In the genomic region with DNA sequence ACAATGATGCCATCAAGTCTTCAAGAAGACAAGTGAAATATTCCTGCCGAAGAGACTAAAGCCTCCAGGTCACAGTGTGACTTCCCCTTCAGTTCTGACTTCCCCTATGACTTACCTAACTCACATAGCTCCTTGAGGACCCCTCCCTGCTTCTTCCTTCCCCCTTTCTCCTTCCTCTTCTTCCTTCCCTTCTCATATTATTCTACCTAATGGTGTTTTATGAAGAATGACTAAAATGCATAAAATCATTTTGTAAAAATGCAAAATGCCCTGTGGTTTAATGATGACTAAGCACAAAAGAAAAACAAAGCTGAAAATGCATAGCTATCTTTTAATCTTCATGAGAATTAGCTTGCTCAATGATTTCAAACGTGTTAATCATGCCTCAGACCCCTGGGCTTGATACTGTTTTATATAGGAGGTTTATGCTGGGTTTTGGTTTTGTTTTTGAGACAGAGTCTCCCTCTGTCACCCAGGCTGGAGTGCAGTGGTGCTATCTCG, we compare ENCODE assay signal across 12 cellular contexts. TPM values are rescaled to one million over a fixed set of nuclear protein-coding genes. Genes with fewer than 3 reads are reported as not detected.
DNase-seq lines count a peak whose midpoint lies in the region; FAIRE-seq and TF ChIP-seq lines count a peak whose summit lies in the region.
"Had no signal": no experiment of that assay in that cellular context is flagged by ENCODE, and none has a peak within 500 bp of the region (broad histone marks: within the 10 kb centered on the region; RNA-seq: fewer than 3 reads in every experiment).

No MANE protein-coding gene starts in this region.

- WGBS in mesenchymal stem cell, result 37% methylated on average over 3 of the region's 3 CpGs
- 56% methylated on average over 3 of the region's 3 CpGs for WGBS in testis, 2 donors

- no peak overlapping the region for H3K18ac ChIP-seq in mesenchymal stem cell (ENCODE audit: low read depth in 1 of 2, low read length in 2 of 2)

- no peak overlapping the region for H3K23ac ChIP-seq in mesenchymal stem cell (ENCODE audit: low read length in 2 of 2)

- H3K4me3 ChIP-seq in bronchial epithelial cell (ENCODE audit: low read depth, low read length) (no peak overlapping the region), mesenchymal stem cell (ENCODE audit: insufficient read depth in 1 of 2, low read depth in 1 of 2, low read length in 2 of 2) (no peak overlapping the region), testis (no peak overlapping the region)

- H3K9me3 Mint-ChIP-seq in CD14-positive monocyte, result peaks cover 8 to 23% (median 19%) of the 10 kb centered on the region in 7 donors

- H4K91ac ChIP-seq in mesenchymal stem cell (ENCODE audit: low read length), result no peak overlapping the region

- no peak overlapping the region for H3K14ac ChIP-seq in mesenchymal stem cell (ENCODE audit: low read length in 2 of 2)

- H3K9me3 ChIP-seq in mesenchymal stem cell (ENCODE audit: control insufficient read depth, low read length) (peaks cover 9% of the 10 kb centered on the region), testis (no peaks in the 10 kb centered on the region)

- peak overlapping the region; percentile 67 for H2BK5ac ChIP-seq in mesenchymal stem cell (ENCODE audit: low read depth, low read length, poor library complexity, severe bottlenecking)

- H3K4me3 Mint-ChIP-seq in CD14-positive monocyte, result peak overlapping the region in 1 of 2 donors; percentile 28
- H3K4me3 Mint-ChIP-seq: activated T-helper 1 cell treated with anti-CD3 and anti-CD28 coated beads, Interleukin-12 subunit alpha, Interleukin-12 subunit beta, Interleukin-2, Interleukin-4 antibody, amounts not matched to agents 30 ng/mL and 10 ng/mL and 1 ng/mL, durations not matched to agents 14 hours and 24 hours and 36 hours; nephron progenitor cell had no signal

- no peak overlapping the region for H4K8ac ChIP-seq in mesenchymal stem cell (ENCODE audit: low read length)

- no peak overlapping the region for H2BK120ac ChIP-seq in mesenchymal stem cell (ENCODE audit: low read depth, low read length)

- TF ChIP-seq POLR2A in testis (IDR thresholded peaks at IDR 0.05), result no peak

- H3K4me2 ChIP-seq in mesenchymal stem cell (ENCODE audit: low read length, poor library complexity, severe bottlenecking), result no peak overlapping the region

- H2BK15ac ChIP-seq in mesenchymal stem cell (ENCODE audit: low read depth, poor library complexity, severe bottlenecking), result no peak overlapping the region

- H2AK5ac ChIP-seq in mesenchymal stem cell (ENCODE audit: low read length, severe bottlenecking), result peak overlapping the region; percentile 49

- H3K79me1 ChIP-seq in mesenchymal stem cell (replicated peaks; ENCODE audit: low read length, poor library complexity, severe bottlenecking), result no peaks in the 10 kb centered on the region

- H3K27me3 Mint-ChIP-seq in CD14-positive monocyte (ENCODE audit: low read depth in 3 of 3), result no peaks in the 10 kb centered on the region

- H3K36me3 ChIP-seq in bronchial epithelial cell (ENCODE audit: control insufficient read depth, insufficient read depth, low read length), result no peaks in the 10 kb centered on the region
- no peaks in the 10 kb centered on the region for H3K36me3 ChIP-seq in mesenchymal stem cell (ENCODE audit: control insufficient read depth in 1 of 2, insufficient read depth in 2 of 2, low read depth in 1 of 2, low read length in 2 of 2)
- no peaks in the 10 kb centered on the region for H3K36me3 ChIP-seq in testis (ENCODE audit: low read depth, missing control alignments)

- no peak overlapping the region for H2BK12ac ChIP-seq in mesenchymal stem cell (ENCODE audit: low read length in 2 of 2)

- H3K9ac ChIP-seq in mesenchymal stem cell (ENCODE audit: low read length), result peak overlapping the region; percentile 23

- TF ChIP-seq CTCF in CD14-positive monocyte (IDR thresholded peaks at IDR 0.05) (no peak), bronchial epithelial cell (IDR thresholded peaks at IDR 0.05; ENCODE audit: insufficient read depth, low read length, severe bottlenecking) (no peak), testis (IDR thresholded peaks at IDR 0.05) (no peak)

- peaks cover 7% of the 10 kb centered on the region for H3K4me1 ChIP-seq in mesenchymal stem cell (ENCODE audit: control insufficient read depth, insufficient read depth, low read depth, low read length)
- peaks cover 3% of the 10 kb centered on the region for H3K4me1 ChIP-seq in testis

- H3K4me1 Mint-ChIP-seq in CD14-positive monocyte, result peaks cover 66% of the 10 kb centered on the region

- peak overlapping the region; percentile 85 for H3K27ac ChIP-seq in mesenchymal stem cell (ENCODE audit: low read length, poor library complexity, severe bottlenecking)
- no peak overlapping the region for H3K27ac ChIP-seq in testis

- H2AFZ ChIP-seq in mesenchymal stem cell (ENCODE audit: low read depth, low read length), result no peak overlapping the region

- peaks cover 7 to 14% of the 10 kb centered on the region in 2 donors for H3K36me3 Mint-ChIP-seq in CD14-positive monocyte

- no peaks in the 10 kb centered on the region for H3K27me3 ChIP-seq in bronchial epithelial cell (ENCODE audit: control insufficient read depth, insufficient read depth, low read length)
- no peaks in the 10 kb centered on the region for H3K27me3 ChIP-seq in mesenchymal stem cell (ENCODE audit: control insufficient read depth in 1 of 2, insufficient read depth in 1 of 2, low read length in 2 of 2)
- H3K27me3 ChIP-seq in testis, result no peaks in the 10 kb centered on the region

- intact Hi-C loops in CD14-positive monocyte (cut with micrococcal nuclease) (loop anchor here in 1 of 2 donors (10.0 kb wide), 2 partner anchors 46 to 54 kb away; no protein-coding TSS in a partner anchor), testis (cut with DNase I; ENCODE audit: low total_unique reads) (no loop called here), posterior cingulate gyrus (cut with DNase I) (no loop called here)

- no peak overlapping the region for H3K4ac ChIP-seq in mesenchymal stem cell (ENCODE audit: low read depth in 1 of 2, low read length in 2 of 2)

- DNase-seq in CD14-positive monocyte (ENCODE audit: low spot score) (peak; percentile 72), MV-4-11 (lab: John Stamatoyannopoulos, UW) (peak; percentile 53), bronchial epithelial cell (ENCODE audit: low read depth) (peak; percentile 61), mesenchymal stem cell (peak; percentile 32), NCI-H526 (lab: John Stamatoyannopoulos, UW) (no peak), testis (no peak), posterior cingulate gyrus (no peak)
- DNase-seq in activated effector memory CD4-positive, alpha-beta T cell treated with Interleukin-2 at 50 U/mL for 16 hours, result no peak
- DNase-seq: DMS79, nephron progenitor cell had no signal

- FAIRE-seq in bronchial epithelial cell (lab: Jason Lieb, UNC), result no peak

- peak overlapping the region; percentile 89 to 96 (median 94) for H3K27ac Mint-ChIP-seq in CD14-positive monocyte
- H3K27ac Mint-ChIP-seq: activated T-helper 1 cell treated with anti-CD3 and anti-CD28 coated beads, Interleukin-12 subunit alpha, Interleukin-12 subunit beta, Interleukin-2, Interleukin-4 antibody, amounts not matched to agents 30 ng/mL and 10 ng/mL and 1 ng/mL, durations not matched to agents 14 hours and 24 hours and 36 hours; nephron progenitor cell had no signal

RNA-seq across cellular contexts. Expression of gene TM4SF4, which starts 26.1 kb away (rescaled TPM):
- polyA plus RNA-seq in CD14-positive monocyte, result under 1 TPM in 1 of 2 donors, not detected in 1; 0.08 TPM
- not detected in 2 replicates for total RNA-seq in bronchial epithelial cell
- polyA plus RNA-seq in mesenchymal stem cell (2013, experiment 1 of 2), result 0.03 TPM
- polyA plus RNA-seq in mesenchymal stem cell (2013, experiment 2 of 2), result 0.03 TPM
- under 1 TPM; 0.12 to 0.39 TPM for total RNA-seq in testis
- polyA plus RNA-seq in testis (ENCODE audit: insufficient read depth, low read depth, low replicate concordance), result 1.4 TPM
- total RNA-seq: activated T-helper 1 cell treated with anti-CD3 and anti-CD28 coated beads, Interleukin-12 subunit alpha, Interleukin-12 subunit beta, Interleukin-2, Interleukin-4 antibody, amounts not matched to agents 30 ng/mL and 10 ng/mL and 1 ng/mL, durations not matched to agents 14 hours and 24 hours and 36 hours; T-helper 1 cell treated with Interleukin-12 subunit alpha and Interleukin-12 subunit beta and Interleukin-4 antibody, amounts not matched to agents 30 ng/mL and 1 ng/mL, for 36 hours had no signal

Comparison
In these comparisons a context has a peak if more than half of its experiments do, and no peak if none do; other contexts are left out.
1. DNase-seq: peak in CD14-positive monocyte (single experiment), MV-4-11 (single experiment), bronchial epithelial cell (single experiment) and mesenchymal stem cell (single experiment); none in NCI-H526 (0 of 2), testis (single experiment), activated effector memory CD4-positive, alpha-beta T cell treated with Interleukin-2 at 50 U/mL for 16 hours (single experiment) and posterior cingulate gyrus (0 of 10).